24 cellular contexts compared by ENCODE assay signal in genomic region chr3:14140668-14141067, GRCh38. TPM values are rescaled to one million over a fixed set of nuclear protein-coding genes. Genes with fewer than 3 reads are reported as not detected.
DNase-seq lines count a peak whose midpoint lies in the region; ATAC-seq and TF ChIP-seq lines count a peak whose summit lies in the region.
"Had no signal": no experiment of that assay in that cellular context is flagged by ENCODE, and none has a peak within 500 bp of the region (broad histone marks: within the 10 kb centered on the region; RNA-seq: fewer than 3 reads in every experiment).

No MANE protein-coding gene starts in this region.

- H3K27ac Mint-ChIP-seq in MCF 10A (ENCODE audit: low read depth, unreplicated experiment), result no peak overlapping the region

- H3K4me1 ChIP-seq in breast epithelium (peaks cover 19% of the 10 kb centered on the region in 2 donors), ascending aorta (peaks cover 19 to 59% of the 10 kb centered on the region in 2 donors), lower lobe of right lung (peaks cover 39% of the 10 kb centered on the region), thoracic aorta (ENCODE audit: control insufficient read depth in 1 of 2, low read depth in 2 of 2) (peaks cover 44 to 89% of the 10 kb centered on the region in 2 donors)
- H3K4me1 ChIP-seq: BE2C had no signal

- ATAC-seq in lower lobe of right lung (no peak), thoracic aorta (ENCODE audit: insufficient number of reproducible peaks, low FRiP score, low read depth) (no peak)
- ATAC-seq: heart left ventricle; PC-3; stimulated activated naive CD8-positive, alpha-beta T cell treated with anti-CD3 and anti-CD28 coated beads, Interleukin-15, Interleukin-2, amounts not matched to agents 100 U/mL and 50 U/mL, for 24 hours had no signal

- POLR2A ChIA-PET in MCF 10A (lab: Yijun Ruan, JAX), result interaction anchor here (6.8 to 11.5 kb wide), 2 partner anchors 16 to 36 kb away, joined by 97 to 294 read pairs; partner anchors contain the start of genes CHCHD4, LSM3, TMEM43 and XPC

- no peaks in the 10 kb centered on the region for H3K9me3 Mint-ChIP-seq in MCF 10A (ENCODE audit: unreplicated experiment)

- intact Hi-C loops in breast epithelium (cut with DNase I; ENCODE audit: low total_unique reads) (no loop called here), MCF 10A (cut with micrococcal nuclease) (loop anchor here (5.0 kb wide), 1 partner anchor 37 kb away; the partner anchor contains the start of genes LSM3 and XPC), ascending aorta (cut with DNase I) (loop anchor here (5.0 to 10.0 kb wide), 3 partner anchors 264 to 1658 kb away; partner anchors contain the start of genes SLC6A6 and TSEN2), lower lobe of right lung (cut with DNase I) (no loop called here)

- no peak for TF ChIP-seq POLR2A in breast epithelium (IDR thresholded peaks at IDR 0.05)

- no peak overlapping the region for H3K4me3 Mint-ChIP-seq in MCF 10A (ENCODE audit: unreplicated experiment)

- DNase-seq in breast epithelium (ENCODE audit: low spot score in 2 of 2), result no peak
- no peak for DNase-seq in MCF 10A (ENCODE audit: unreplicated experiment)
- DNase-seq in ascending aorta (ENCODE audit: low spot score in 2 of 2), result peak in 1 of 2 donors; percentile 60
- no peak for DNase-seq in lower lobe of right lung
- no peak for DNase-seq in thoracic aorta (ENCODE audit: low spot score)
- DNase-seq in GM20000 (ENCODE audit: low spot score), result no peak
- no peak for DNase-seq in NCI-H82 treated with DMSO at 0.1 percent for 48 hours (lab: John Stamatoyannopoulos, UW; ENCODE audit: unreplicated experiment)
- no peak for DNase-seq in stimulated activated CD4-positive, alpha-beta T cell treated with anti-CD3 and anti-CD28 coated beads, Interleukin-2, amount 100 ng/mL, for 24 hours
- DNase-seq: activated gamma-delta T cell; activated T-cell treated with anti-CD3 and anti-CD28 coated beads, Interleukin-2, amount 50 U/mL, for 1 hour; BE2C; DMS79; foreskin fibroblast; GDM1; HCEC 1CT; mammary epithelial cell; NCI-H524 treated with DMSO at 0.1 percent for 48 hours; NK-92 treated with Interleukin-12 subunit alpha and Interleukin-12 subunit beta, amount 100 ng/mL, for 24 hours; PC-3; SHP77 treated with DMSO at 0.1 percent for 48 hours; stimulated activated naive CD8-positive, alpha-beta T cell treated with anti-CD3 and anti-CD28 coated beads, Interleukin-15, Interleukin-2, amounts not matched to agents 100 U/mL and 50 U/mL, for 24 hours; SW 1271 had no signal

- TF ChIP-seq CTCF in breast epithelium (IDR thresholded peaks at IDR 0.05) (no peak), MCF 10A (IDR thresholded peaks at IDR 0.05; ENCODE audit: unreplicated experiment) (no peak), ascending aorta (IDR thresholded peaks at IDR 0.05) (no peak), lower lobe of right lung (IDR thresholded peaks at IDR 0.05) (no peak), thoracic aorta (IDR thresholded peaks at IDR 0.05) (no peak), GM20000 (IDR thresholded peaks at IDR 0.05; ENCODE audit: extremely low read depth, missing control alignments) (no peak)

- H3K27ac ChIP-seq in breast epithelium, result peak overlapping the region; percentile 41 to 91
- peak overlapping the region; percentile 31 to 91 for H3K27ac ChIP-seq in ascending aorta
- H3K27ac ChIP-seq in lower lobe of right lung, result peak overlapping the region; percentile 14
- peak overlapping the region; percentile 94 to 98 for H3K27ac ChIP-seq in thoracic aorta

- CTCF ChIA-PET in MCF 10A (lab: Yijun Ruan, JAX), result interaction anchor here (0.6 to 1.0 kb wide), 2 partner anchors 15 to 34 kb away, joined by 3 to 4 read pairs; no protein-coding TSS in a partner anchor

- peaks cover 69% of the 10 kb centered on the region for H3K36me3 Mint-ChIP-seq in MCF 10A (ENCODE audit: insufficient read depth, unreplicated experiment)

- no TSS peak for BruUV-seq in MCF 10A (replicated peaks; lab: Mats Ljungman, UMichigan)

- H3K4me3 ChIP-seq in breast epithelium (no peak overlapping the region), ascending aorta (no peak overlapping the region), lower lobe of right lung (no peak overlapping the region), thoracic aorta (no peak overlapping the region)
- H3K4me3 ChIP-seq: heart left ventricle, tibial nerve had no signal

- H3K36me3 ChIP-seq in breast epithelium (no peaks in the 10 kb centered on the region), ascending aorta (peaks cover 32 to 64% of the 10 kb centered on the region in 2 donors), lower lobe of right lung (peaks cover 78% of the 10 kb centered on the region), thoracic aorta (peaks cover 31% of the 10 kb centered on the region)
- H3K36me3 ChIP-seq: BE2C had no signal

- H3K9me3 ChIP-seq in breast epithelium (no peaks in the 10 kb centered on the region), ascending aorta (no peaks in the 10 kb centered on the region), lower lobe of right lung (no peaks in the 10 kb centered on the region), thoracic aorta (no peaks in the 10 kb centered on the region)
- H3K9me3 ChIP-seq: BE2C, heart left ventricle, tibial nerve had no signal

- H3K4me1 Mint-ChIP-seq in MCF 10A (ENCODE audit: insufficient read depth, unreplicated experiment), result peaks cover 58% of the 10 kb centered on the region

- H3K27me3 Mint-ChIP-seq in MCF 10A (ENCODE audit: insufficient read depth, unreplicated experiment), result no peaks in the 10 kb centered on the region

- H3K27me3 ChIP-seq in breast epithelium, result no peaks in the 10 kb centered on the region
- no peaks in the 10 kb centered on the region for H3K27me3 ChIP-seq in ascending aorta
- no peaks in the 10 kb centered on the region for H3K27me3 ChIP-seq in lower lobe of right lung (ENCODE audit: low read depth)
- no peaks in the 10 kb centered on the region for H3K27me3 ChIP-seq in thoracic aorta (replicated peaks; ENCODE audit: insufficient read depth)
- H3K27me3 ChIP-seq: BE2C, heart left ventricle, tibial nerve had no signal

RNA-seq across cellular contexts. Expression of gene TMEM43, which starts 15.8 kb away (rescaled TPM):
- 100 to 1,000 TPM in 1 of 3 donors, 10 to 100 TPM in 2; 90.5 to 170 (median 93.4) TPM for total RNA-seq in breast epithelium
- total RNA-seq in MCF 10A (2022), result 120 and 124 TPM in 2 replicates
- 166 TPM for total RNA-seq in ascending aorta
- 73.7 TPM for total RNA-seq in lower lobe of right lung
- 100 to 1,000 TPM; 161 to 195 TPM for total RNA-seq in thoracic aorta

RNA-seq across cellular contexts. Expression of gene CHCHD4, which starts 16.0 kb away (rescaled TPM):
- total RNA-seq in breast epithelium (10 to 100 TPM; 15.1 to 19.9 (median 17.9) TPM), MCF 10A (2022) (31.6 and 35.0 TPM in 2 replicates), ascending aorta (1.9 TPM), lower lobe of right lung (12.6 TPM), thoracic aorta (1 to 10 TPM; 6.6 to 7.5 TPM)

RNA-seq across cellular contexts. Expression of gene XPC, which starts 37.7 kb away (rescaled TPM):
- total RNA-seq in breast epithelium (10 to 100 TPM; 57.4 to 74.2 (median 61.3) TPM), MCF 10A (2022) (73.3 and 83.6 TPM in 2 replicates), ascending aorta (48.9 TPM), lower lobe of right lung (31.8 TPM), thoracic aorta (10 to 100 TPM; 49.2 to 57.1 TPM)

RNA-seq across cellular contexts. Expression of gene LSM3, which starts 37.9 kb away (rescaled TPM):
- total RNA-seq in breast epithelium, result 10 to 100 TPM; 10.5 to 11.5 (median 11.5) TPM
- total RNA-seq in MCF 10A (2022), result 10.2 and 12.9 TPM in 2 replicates
- 3.9 TPM for total RNA-seq in ascending aorta
- total RNA-seq in lower lobe of right lung, result 9.5 TPM
- total RNA-seq in thoracic aorta, result 1 to 10 TPM; 4.9 TPM

Comparison
In these comparisons a context has a peak if more than half of its experiments do, and no peak if none do; other contexts are left out.
1. intact Hi-C loops: an anchor here in MCF 10A (5.0 kb wide) and ascending aorta (5.0 to 10.0 kb wide); none called in breast epithelium and lower lobe of right lung.
2. H3K27ac ChIP-seq: peak in every context shown above with its lines; median percentile 96 in thoracic aorta; 66 in breast epithelium; 61 in ascending aorta; 14 in lower lobe of right lung.